In the genomic region with DNA sequence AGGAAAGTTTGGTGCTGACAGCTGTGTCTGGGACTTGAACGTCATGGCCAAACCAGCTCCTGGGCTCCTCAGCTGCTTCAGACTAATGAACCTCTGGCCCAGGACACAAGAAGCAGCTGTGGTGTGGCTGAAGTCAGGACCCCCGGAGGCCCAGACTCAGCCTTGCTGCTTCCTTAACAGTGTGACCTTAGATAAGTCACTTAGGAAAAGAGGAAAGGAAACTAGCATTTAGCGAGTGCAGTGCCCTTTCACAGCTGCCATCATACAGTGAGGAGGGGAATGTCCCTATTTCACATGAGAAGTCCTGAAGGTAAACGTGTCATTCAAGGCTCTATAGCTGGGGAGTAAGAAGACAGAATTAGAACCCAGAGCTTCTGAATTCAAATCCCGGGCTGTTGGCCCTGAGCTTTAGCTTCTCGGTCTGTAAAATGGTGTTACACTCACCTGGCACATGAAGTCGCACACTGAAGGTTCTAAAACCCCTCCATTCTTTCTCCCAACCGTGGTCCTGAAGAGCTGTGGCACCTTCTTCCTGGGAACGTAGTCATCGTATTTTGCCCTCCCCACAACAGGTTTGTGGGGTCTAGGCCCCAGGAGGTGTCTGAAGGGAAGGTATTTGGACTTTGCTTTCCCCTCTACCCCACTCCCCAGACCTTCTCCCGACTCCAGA, we compare ENCODE assay signal across 11 cellular contexts. TPM values are rescaled to one million over a fixed set of nuclear protein-coding genes. Genes with fewer than 3 reads are reported as not detected.
DNase-seq lines count a peak whose midpoint lies in the region; ATAC-seq and TF ChIP-seq lines count a peak whose summit lies in the region.
"Had no signal": no experiment of that assay in that cellular context is flagged by ENCODE, and none has a peak within 500 bp of the region (broad histone marks: within the 10 kb centered on the region; RNA-seq: fewer than 3 reads in every experiment).

No MANE protein-coding gene starts in this region.

- ATAC-seq in Right ventricle myocardium superior (ENCODE audit: poor library complexity), result no peak
- peak; percentile 76 for ATAC-seq in activated naive CD8-positive, alpha-beta T cell treated with anti-CD3 and anti-CD28 coated beads, Interleukin-2, amount 50 U/mL, for 24 hours
- peak; percentile 87 to 88 for ATAC-seq in naive B cell (ENCODE audit: low read depth in 2 of 2)
- ATAC-seq in GM18520 (IDR thresholded peaks at IDR 0.05; ENCODE audit: unreplicated experiment), result no peak

- no peak for TF ChIP-seq POLR2A in vagina (IDR thresholded peaks at IDR 0.05)

- peaks cover 9% of the 10 kb centered on the region for H3K4me1 Mint-ChIP-seq in activated naive CD8-positive, alpha-beta T cell treated with anti-CD3 and anti-CD28 coated beads, Interleukin-2, amount 50 U/mL, for 24 hours
- peaks cover 18 to 24% (median 19%) of the 10 kb centered on the region in 3 donors for H3K4me1 Mint-ChIP-seq in naive B cell

- no peak for TF ChIP-seq CTCF in vagina (IDR thresholded peaks at IDR 0.05)

- H3K27me3 Mint-ChIP-seq in activated naive CD8-positive, alpha-beta T cell treated with anti-CD3 and anti-CD28 coated beads, Interleukin-2, amount 50 U/mL, for 24 hours, result peaks cover 50% of the 10 kb centered on the region
- H3K27me3 Mint-ChIP-seq in naive B cell, result peaks cover 25 to 68% (median 50%) of the 10 kb centered on the region in 3 donors

- no peak overlapping the region for H3K4me3 Mint-ChIP-seq in activated naive CD8-positive, alpha-beta T cell treated with anti-CD3 and anti-CD28 coated beads, Interleukin-2, amount 50 U/mL, for 24 hours
- peak overlapping the region; percentile 41 to 84 (median 77) for H3K4me3 Mint-ChIP-seq in naive B cell

- no peaks in the 10 kb centered on the region for H3K27me3 ChIP-seq in vagina

- H3K36me3 ChIP-seq in vagina, result no peaks in the 10 kb centered on the region

- no peaks in the 10 kb centered on the region for H3K9me3 Mint-ChIP-seq in activated naive CD8-positive, alpha-beta T cell treated with anti-CD3 and anti-CD28 coated beads, Interleukin-2, amount 50 U/mL, for 24 hours
- no peaks in the 10 kb centered on the region for H3K9me3 Mint-ChIP-seq in naive B cell

- peak; percentile 67 for DNase-seq in cardiac septum (ENCODE audit: low spot score)
- no peak for DNase-seq in Right ventricle myocardium superior
- DNase-seq in activated naive CD8-positive, alpha-beta T cell treated with anti-CD3 and anti-CD28 coated beads, Interleukin-2, amount 50 U/mL, for 24 hours, result no peak
- peak; percentile 54 for DNase-seq in naive B cell
- DNase-seq in vagina (ENCODE audit: extremely low spot score in 2 of 2), result no peak
- no peak for DNase-seq in NCI-H446 treated with DMSO at 0.1 percent for 48 hours (lab: John Stamatoyannopoulos, UW)
- DNase-seq in NCI-H345 treated with DMSO at 0.1 percent for 48 hours (lab: John Stamatoyannopoulos, UW; ENCODE audit: unreplicated experiment), result no peak
- DNase-seq: kidney had no signal

- peak overlapping the region; percentile 84 for H3K27ac ChIP-seq in vagina
- H3K27ac ChIP-seq: C4-2B had no signal

- H3K36me3 Mint-ChIP-seq in activated naive CD8-positive, alpha-beta T cell treated with anti-CD3 and anti-CD28 coated beads, Interleukin-2, amount 50 U/mL, for 24 hours (ENCODE audit: low read depth), result no peaks in the 10 kb centered on the region
- no peaks in the 10 kb centered on the region for H3K36me3 Mint-ChIP-seq in naive B cell

- peak overlapping the region; percentile 57 to 78 for H3K4me3 ChIP-seq in vagina

- intact Hi-C loops in cardiac septum (cut with DNase I) (loop anchor here (5.0 kb wide), 1 partner anchor 183 kb away; the partner anchor contains the start of gene PSMC3IP), Right ventricle myocardium superior (cut with DNase I) (loop anchor here (10.0 kb wide), 1 partner anchor 175 kb away; no protein-coding TSS in a partner anchor), vagina (cut with DNase I) (loop anchor here (10.0 kb wide), 2 partner anchors 65 to 185 kb away; partner anchors contain the start of genes BECN1 and PSMC3IP)

- H3K9me3 ChIP-seq in vagina, result no peaks in the 10 kb centered on the region

- H3K4me1 ChIP-seq in vagina, result peaks cover 19% of the 10 kb centered on the region

- H3K27ac Mint-ChIP-seq in activated naive CD8-positive, alpha-beta T cell treated with anti-CD3 and anti-CD28 coated beads, Interleukin-2, amount 50 U/mL, for 24 hours, result no peak overlapping the region
- peak overlapping the region in 3 of 6 donors; percentile 69 to 88 (median 81) for H3K27ac Mint-ChIP-seq in naive B cell

RNA-seq across cellular contexts. Expression of gene RAMP2, which starts 0.9 kb away (rescaled TPM):
- 45.8 TPM for total RNA-seq in cardiac septum
- 38.2 TPM for total RNA-seq in Right ventricle myocardium superior
- polyA plus RNA-seq in naive B cell (ENCODE audit: low read depth in 6 of 6), result not detected
- total RNA-seq in vagina, result 27.3 TPM
- total RNA-seq: T-helper 1 cell treated with Interleukin-12 subunit alpha and Interleukin-12 subunit beta and Interleukin-4 antibody, amounts not matched to agents 30 ng/mL and 1 ng/mL, for 36 hours had no signal

RNA-seq across cellular contexts. Expression of gene VPS25, which starts 13.1 kb away (rescaled TPM):
- 32.3 TPM for total RNA-seq in cardiac septum
- total RNA-seq in Right ventricle myocardium superior, result 30.3 TPM
- 10 to 100 TPM; 44.3 to 61.0 (median 56.5) TPM for polyA plus RNA-seq in naive B cell (ENCODE audit: low read depth in 6 of 6)
- 28.2 TPM for total RNA-seq in vagina

RNA-seq across cellular contexts. Expression of gene EZH1, which starts 15.3 kb away (rescaled TPM):
- 45.4 TPM for total RNA-seq in cardiac septum
- total RNA-seq in Right ventricle myocardium superior, result 47.2 TPM
- polyA plus RNA-seq in naive B cell (ENCODE audit: low read depth in 6 of 6), result 10 to 100 TPM in 5 of 6 donors, 1 to 10 TPM in 1; 8.2 to 63.4 (median 47.3) TPM
- 73.7 TPM for total RNA-seq in vagina

RNA-seq across cellular contexts. Expression of gene WNK4, which starts 20.3 kb away (rescaled TPM):
- total RNA-seq in cardiac septum (not detected), Right ventricle myocardium superior (not detected), vagina (1.2 TPM)
- under 1 TPM in 1 of 6 donors, not detected in 5; 0.10 TPM for polyA plus RNA-seq in naive B cell (ENCODE audit: low read depth in 6 of 6)

RNA-seq across cellular contexts. Expression of gene COA3, which starts 38.4 kb away (rescaled TPM):
- total RNA-seq in cardiac septum (61.4 TPM), Right ventricle myocardium superior (67.2 TPM), vagina (89.4 TPM)
- 100 to 1,000 TPM; 117 to 157 (median 133) TPM for polyA plus RNA-seq in naive B cell (ENCODE audit: low read depth in 6 of 6)

Comparison
In these comparisons a context has a peak if more than half of its experiments do, and no peak if none do; other contexts are left out.
1. DNase-seq: peak in cardiac septum (single experiment) and naive B cell (single experiment); none in Right ventricle myocardium superior (single experiment), activated naive CD8-positive, alpha-beta T cell treated with anti-CD3 and anti-CD28 coated beads, Interleukin-2, amount 50 U/mL, for 24 hours (single experiment), vagina (0 of 2), NCI-H446 treated with DMSO at 0.1 percent for 48 hours (single experiment) and NCI-H345 treated with DMSO at 0.1 percent for 48 hours (single experiment).
2. ATAC-seq: peak in activated naive CD8-positive, alpha-beta T cell treated with anti-CD3 and anti-CD28 coated beads, Interleukin-2, amount 50 U/mL, for 24 hours (single experiment) and naive B cell (2 of 2); none in Right ventricle myocardium superior (single experiment) and GM18520 (single experiment).